Comparison of ENCODE assay signal across 24 cellular contexts in genomic region chr12:4211372-4211771, GRCh38.
DNase-seq lines count a peak whose midpoint lies in the region; ATAC-seq, FAIRE-seq and TF ChIP-seq lines count a peak whose summit lies in the region.
"Had no signal": no experiment of that assay in that cellular context is flagged by ENCODE, and none has a peak within 500 bp of the region (broad histone marks: within the 10 kb centered on the region; RNA-seq: fewer than 3 reads in every experiment).

No MANE protein-coding gene starts in this region.

- H3K4me3 ChIP-seq in bronchial epithelial cell (ENCODE audit: low read depth, low read length) = no peak overlapping the region
- H3K4me3 ChIP-seq in epithelial cell of esophagus (ENCODE audit: low read length) = no peak overlapping the region
- H3K4me3 ChIP-seq: A549; BLaER1 treated with 17β-estradiol and CSF1 and Interleukin-3, amounts not matched to agents 10 nM and 100 nM had no signal

- no peak for DNase-seq in natural killer cell treated with Interleukin-12 subunit alpha and Interleukin-12 subunit beta and Interleukin-15 and Interleukin-18, amount 100 ng/mL, for 72 hours (ENCODE audit: low spot score)
- no peak for DNase-seq in natural killer cell
- peak; percentile 28 for DNase-seq in bronchial epithelial cell (ENCODE audit: low read depth)
- DNase-seq in epithelial cell of esophagus (ENCODE audit: low read depth) = peak; percentile 36
- DNase-seq in urothelium cell line (ENCODE audit: low spot score) = no peak
- no peak for DNase-seq in stimulated activated CD4-positive, alpha-beta T cell treated with anti-CD3 and anti-CD28 coated beads, Interleukin-1b, Interleukin-23, amount 100 ng/mL, for 48 hours
- no peak for DNase-seq in cerebellar nuclear complex (lab: John Stamatoyannopoulos, UW)
- no peak for DNase-seq in C1 segment of cervical spinal cord (lab: John Stamatoyannopoulos, UW)
- DNase-seq: 8988T; ACHN; AML-193; BE2C; Calu3; CD4-positive, alpha-beta memory T cell; COR-L47; DMS53; DMS79 treated with DMSO at 0.1 percent for 48 hours; GOT3; H7 had no signal

- no peaks in the 10 kb centered on the region for H3K9me3 Mint-ChIP-seq in natural killer cell treated with Interleukin-12 subunit alpha and Interleukin-12 subunit beta and Interleukin-15 and Interleukin-18, amount 100 ng/mL, for 72 hours
- H3K9me3 Mint-ChIP-seq in natural killer cell = no peaks in the 10 kb centered on the region
- H3K9me3 Mint-ChIP-seq: CD4-positive, alpha-beta memory T cell had no signal

- no peaks in the 10 kb centered on the region for H3K27me3 Mint-ChIP-seq in natural killer cell treated with Interleukin-12 subunit alpha and Interleukin-12 subunit beta and Interleukin-15 and Interleukin-18, amount 100 ng/mL, for 72 hours
- peaks cover 0 to 7% of the 10 kb centered on the region in 2 donors for H3K27me3 Mint-ChIP-seq in natural killer cell (ENCODE audit: low read depth in 2 of 2)

- FAIRE-seq in bronchial epithelial cell (lab: Jason Lieb, UNC) (no peak), urothelium cell line (lab: Jason Lieb, UNC) (peak; percentile 76)
- FAIRE-seq: A549, G401.6, GM12892 had no signal

- no peak overlapping the region for H3K4me3 Mint-ChIP-seq in natural killer cell treated with Interleukin-12 subunit alpha and Interleukin-12 subunit beta and Interleukin-15 and Interleukin-18, amount 100 ng/mL, for 72 hours
- no peak overlapping the region for H3K4me3 Mint-ChIP-seq in natural killer cell
- H3K4me3 Mint-ChIP-seq: CD4-positive, alpha-beta memory T cell had no signal

- no peaks in the 10 kb centered on the region for H3K36me3 Mint-ChIP-seq in natural killer cell treated with Interleukin-12 subunit alpha and Interleukin-12 subunit beta and Interleukin-15 and Interleukin-18, amount 100 ng/mL, for 72 hours
- H3K36me3 Mint-ChIP-seq in natural killer cell = no peaks in the 10 kb centered on the region
- H3K36me3 Mint-ChIP-seq: CD4-positive, alpha-beta memory T cell had no signal

- H3K27ac Mint-ChIP-seq in natural killer cell treated with Interleukin-12 subunit alpha and Interleukin-12 subunit beta and Interleukin-15 and Interleukin-18, amount 100 ng/mL, for 72 hours = peak overlapping the region; percentile 18 to 24
- H3K27ac Mint-ChIP-seq in natural killer cell = no peak overlapping the region

- peaks cover 23 to 33% of the 10 kb centered on the region in 2 donors for H3K4me1 Mint-ChIP-seq in natural killer cell treated with Interleukin-12 subunit alpha and Interleukin-12 subunit beta and Interleukin-15 and Interleukin-18, amount 100 ng/mL, for 72 hours (ENCODE audit: low read depth in 2 of 2)
- peaks cover 14 to 19% of the 10 kb centered on the region in 2 donors for H3K4me1 Mint-ChIP-seq in natural killer cell

- no peak for ATAC-seq in natural killer cell treated with Interleukin-12 subunit alpha and Interleukin-12 subunit beta and Interleukin-15 and Interleukin-18, amount 100 ng/mL, for 72 hours
- ATAC-seq in natural killer cell = no peak
- ATAC-seq: A549, HCT116 had no signal

- TF ChIP-seq CTCF in natural killer cell (IDR thresholded peaks at IDR 0.05) (no peak), bronchial epithelial cell (IDR thresholded peaks at IDR 0.05; ENCODE audit: insufficient read depth, low read length, severe bottlenecking) (no peak), epithelial cell of esophagus (IDR thresholded peaks at IDR 0.05; ENCODE audit: insufficient read depth, low read depth, low read length, missing control alignments) (no peak)

- no peaks in the 10 kb centered on the region for H3K27me3 ChIP-seq in bronchial epithelial cell (ENCODE audit: control insufficient read depth, insufficient read depth, low read length)

- intact Hi-C loops in natural killer cell (cut with micrococcal nuclease) = no loop called here

- no peaks in the 10 kb centered on the region for H3K36me3 ChIP-seq in bronchial epithelial cell (ENCODE audit: control insufficient read depth, insufficient read depth, low read length)
- H3K36me3 ChIP-seq: BE2C; BLaER1 treated with 17β-estradiol and CSF1 and Interleukin-3, amounts not matched to agents 10 nM and 100 nM had no signal

Comparison
In these comparisons a context has a peak if more than half of its experiments do, and no peak if none do; other contexts are left out.
1. H3K27ac Mint-ChIP-seq: peak in natural killer cell treated with Interleukin-12 subunit alpha and Interleukin-12 subunit beta and Interleukin-15 and Interleukin-18, amount 100 ng/mL, for 72 hours (2 of 2); none in natural killer cell (0 of 2).
2. DNase-seq: peak in bronchial epithelial cell (single experiment) and epithelial cell of esophagus (single experiment); none in natural killer cell treated with Interleukin-12 subunit alpha and Interleukin-12 subunit beta and Interleukin-15 and Interleukin-18, amount 100 ng/mL, for 72 hours (single experiment), natural killer cell (single experiment), urothelium cell line (single experiment), stimulated activated CD4-positive, alpha-beta T cell treated with anti-CD3 and anti-CD28 coated beads, Interleukin-1b, Interleukin-23, amount 100 ng/mL, for 48 hours (single experiment), cerebellar nuclear complex (0 of 2) and C1 segment of cervical spinal cord (0 of 14).